ENCODE assay signal across 2 cellular contexts in the genomic region with DNA sequence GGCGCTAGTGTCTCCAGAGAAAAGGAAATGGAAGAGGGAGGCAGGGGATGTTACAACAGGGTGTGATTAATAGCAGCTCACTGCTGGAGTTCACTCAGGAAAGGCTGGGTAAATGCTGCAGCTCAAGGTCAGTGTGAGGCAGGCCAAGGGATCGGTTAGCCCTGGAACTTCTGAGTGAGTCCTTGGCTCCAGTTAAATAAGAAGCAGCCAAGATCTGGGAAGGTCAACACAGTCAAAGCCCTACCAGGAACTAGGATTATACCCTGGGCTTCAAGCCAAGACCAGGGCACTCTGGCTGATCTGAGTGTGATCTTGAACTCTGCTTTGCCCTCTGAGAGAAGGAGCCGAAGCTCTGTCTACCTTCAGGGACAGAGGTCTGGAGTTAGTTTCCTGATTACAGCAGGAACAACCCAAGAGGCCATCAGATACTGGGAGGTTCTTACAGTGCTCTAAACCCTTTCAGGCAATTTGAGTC.
TF ChIP-seq lines count a peak whose summit lies in the region.

No MANE protein-coding gene starts in this region.

TF ChIP-seq in Ishikawa, 13 proteins besides CTCF, POLR2A, EP300 and RAD21:
- TF ChIP-seq, protein P1, sequence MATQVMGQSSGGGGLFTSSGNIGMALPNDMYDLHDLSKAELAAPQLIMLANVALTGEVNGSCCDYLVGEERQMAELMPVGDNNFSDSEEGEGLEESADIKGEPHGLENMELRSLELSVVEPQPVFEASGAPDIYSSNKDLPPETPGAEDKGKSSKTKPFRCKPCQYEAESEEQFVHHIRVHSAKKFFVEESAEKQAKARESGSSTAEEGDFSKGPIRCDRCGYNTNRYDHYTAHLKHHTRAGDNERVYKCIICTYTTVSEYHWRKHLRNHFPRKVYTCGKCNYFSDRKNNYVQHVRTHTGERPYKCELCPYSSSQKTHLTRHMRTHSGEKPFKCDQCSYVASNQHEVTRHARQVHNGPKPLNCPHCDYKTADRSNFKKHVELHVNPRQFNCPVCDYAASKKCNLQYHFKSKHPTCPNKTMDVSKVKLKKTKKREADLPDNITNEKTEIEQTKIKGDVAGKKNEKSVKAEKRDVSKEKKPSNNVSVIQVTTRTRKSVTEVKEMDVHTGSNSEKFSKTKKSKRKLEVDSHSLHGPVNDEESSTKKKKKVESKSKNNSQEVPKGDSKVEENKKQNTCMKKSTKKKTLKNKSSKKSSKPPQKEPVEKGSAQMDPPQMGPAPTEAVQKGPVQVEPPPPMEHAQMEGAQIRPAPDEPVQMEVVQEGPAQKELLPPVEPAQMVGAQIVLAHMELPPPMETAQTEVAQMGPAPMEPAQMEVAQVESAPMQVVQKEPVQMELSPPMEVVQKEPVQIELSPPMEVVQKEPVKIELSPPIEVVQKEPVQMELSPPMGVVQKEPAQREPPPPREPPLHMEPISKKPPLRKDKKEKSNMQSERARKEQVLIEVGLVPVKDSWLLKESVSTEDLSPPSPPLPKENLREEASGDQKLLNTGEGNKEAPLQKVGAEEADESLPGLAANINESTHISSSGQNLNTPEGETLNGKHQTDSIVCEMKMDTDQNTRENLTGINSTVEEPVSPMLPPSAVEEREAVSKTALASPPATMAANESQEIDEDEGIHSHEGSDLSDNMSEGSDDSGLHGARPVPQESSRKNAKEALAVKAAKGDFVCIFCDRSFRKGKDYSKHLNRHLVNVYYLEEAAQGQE (IDR thresholded peaks at IDR 0.05; ENCODE audit: low read depth) = no peak
- TF ChIP-seq TEAD4 (IDR thresholded peaks at IDR 0.05) (peak; percentile 35), FOXM1 (IDR thresholded peaks at IDR 0.05; ENCODE audit: borderline replicate concordance, low read depth) (peak; percentile 51), TAF1 (IDR thresholded peaks at IDR 0.05; ENCODE audit: low read depth) (peak; percentile 35; the same call in 1 of the 2 replicates), TCF12 (IDR thresholded peaks at IDR 0.05; ENCODE audit: low read depth) (peak; percentile 67), CEBPB (IDR thresholded peaks at IDR 0.05) (0 out of 2 replicates have a peak, but pooled peaks have one; percentile 22), ZBTB7A (IDR thresholded peaks at IDR 0.05; ENCODE audit: low read depth) (no peak), NFIC (IDR thresholded peaks at IDR 0.05) (peak; percentile 92), YY1 (IDR thresholded peaks at IDR 0.05; ENCODE audit: low read depth) (peak; percentile 57; the same call in 1 of the 2 replicates)
- TF ChIP-seq, protein P2, sequence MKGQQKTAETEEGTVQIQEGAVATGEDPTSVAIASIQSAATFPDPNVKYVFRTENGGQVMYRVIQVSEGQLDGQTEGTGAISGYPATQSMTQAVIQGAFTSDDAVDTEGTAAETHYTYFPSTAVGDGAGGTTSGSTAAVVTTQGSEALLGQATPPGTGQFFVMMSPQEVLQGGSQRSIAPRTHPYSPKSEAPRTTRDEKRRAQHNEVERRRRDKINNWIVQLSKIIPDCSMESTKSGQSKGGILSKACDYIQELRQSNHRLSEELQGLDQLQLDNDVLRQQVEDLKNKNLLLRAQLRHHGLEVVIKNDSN (IDR thresholded peaks at IDR 0.05) = no peak
- TF ChIP-seq, protein P3, sequence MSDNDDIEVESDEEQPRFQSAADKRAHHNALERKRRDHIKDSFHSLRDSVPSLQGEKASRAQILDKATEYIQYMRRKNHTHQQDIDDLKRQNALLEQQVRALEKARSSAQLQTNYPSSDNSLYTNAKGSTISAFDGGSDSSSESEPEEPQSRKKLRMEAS (IDR thresholded peaks at IDR 0.05) = no peak
TF ChIP-seq in Ishikawa: peak in this region for 7.

TF ChIP-seq in K562, 482 proteins besides CTCF, POLR2A, EP300 and RAD21 (continued from another document and continues in another):
- TF ChIP-seq, protein P4, sequence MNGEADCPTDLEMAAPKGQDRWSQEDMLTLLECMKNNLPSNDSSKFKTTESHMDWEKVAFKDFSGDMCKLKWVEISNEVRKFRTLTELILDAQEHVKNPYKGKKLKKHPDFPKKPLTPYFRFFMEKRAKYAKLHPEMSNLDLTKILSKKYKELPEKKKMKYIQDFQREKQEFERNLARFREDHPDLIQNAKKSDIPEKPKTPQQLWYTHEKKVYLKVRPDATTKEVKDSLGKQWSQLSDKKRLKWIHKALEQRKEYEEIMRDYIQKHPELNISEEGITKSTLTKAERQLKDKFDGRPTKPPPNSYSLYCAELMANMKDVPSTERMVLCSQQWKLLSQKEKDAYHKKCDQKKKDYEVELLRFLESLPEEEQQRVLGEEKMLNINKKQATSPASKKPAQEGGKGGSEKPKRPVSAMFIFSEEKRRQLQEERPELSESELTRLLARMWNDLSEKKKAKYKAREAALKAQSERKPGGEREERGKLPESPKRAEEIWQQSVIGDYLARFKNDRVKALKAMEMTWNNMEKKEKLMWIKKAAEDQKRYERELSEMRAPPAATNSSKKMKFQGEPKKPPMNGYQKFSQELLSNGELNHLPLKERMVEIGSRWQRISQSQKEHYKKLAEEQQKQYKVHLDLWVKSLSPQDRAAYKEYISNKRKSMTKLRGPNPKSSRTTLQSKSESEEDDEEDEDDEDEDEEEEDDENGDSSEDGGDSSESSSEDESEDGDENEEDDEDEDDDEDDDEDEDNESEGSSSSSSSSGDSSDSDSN (IDR thresholded peaks at IDR 0.05; ENCODE audit: borderline replicate concordance in 1 of 2, low read depth in 2 of 2, low read length in 2 of 2) = no peak
- TF ChIP-seq ZNF785 (CRISPR knock-in tag; IDR thresholded peaks at IDR 0.05) = no peak
- TF ChIP-seq U2AF2 (optimal IDR thresholded peaks at IDR 0.05; ENCODE audit: low read depth, low read length) = no peak
- no peak for TF ChIP-seq CHD1 (IDR thresholded peaks at IDR 0.05; ENCODE audit: low read length)
- no peak for TF ChIP-seq ZKSCAN1 (IDR thresholded peaks at IDR 0.05; ENCODE audit: low read depth, low read length)
- no peak for TF ChIP-seq SAFB (IDR thresholded peaks at IDR 0.05; ENCODE audit: borderline replicate concordance, low read depth, low read length)
- TF ChIP-seq SMARCC2 (IDR thresholded peaks at IDR 0.05; ENCODE audit: low read depth) = no peak
- no peak for TF ChIP-seq ARID3A (IDR thresholded peaks at IDR 0.05; ENCODE audit: borderline replicate concordance, low read depth, low read length)
- peak; percentile 69 for TF ChIP-seq MEIS2 (IDR thresholded peaks at IDR 0.05; ENCODE audit: partially characterized antibody)
- no peak for TF ChIP-seq NR3C1 (CRISPR knock-in tag; IDR thresholded peaks at IDR 0.05)
- TF ChIP-seq KDM2B (CRISPR knock-in tag; IDR thresholded peaks at IDR 0.05) = no peak
- TF ChIP-seq HCFC1 (IDR thresholded peaks at IDR 0.05; ENCODE audit: low read depth, low read length) = no peak
- TF ChIP-seq YBX1 (IDR thresholded peaks at IDR 0.05) = no peak
- no peak for TF ChIP-seq NR2C1 (IDR thresholded peaks at IDR 0.05)
- 0 out of 2 replicates have a peak, but pooled peaks have one; percentile 22 for TF ChIP-seq NR2C1 (tag; IDR thresholded peaks at IDR 0.05)
- no peak for TF ChIP-seq NR2C2 (CRISPR knock-in tag; IDR thresholded peaks at IDR 0.05)
- peak; percentile 71 for TF ChIP-seq NR2C2 (tag; IDR thresholded peaks at IDR 0.05)
- peak; percentile 30; the same call in 1 of the 2 replicates for TF ChIP-seq ZNF24 (IDR thresholded peaks at IDR 0.05)
- TF ChIP-seq FOXA1 (IDR thresholded peaks at IDR 0.05; ENCODE audit: borderline replicate concordance) = no peak
- TF ChIP-seq GTF2E2 (tag; IDR thresholded peaks at IDR 0.05) = no peak
- TF ChIP-seq ZNF699 (CRISPR knock-in tag; IDR thresholded peaks at IDR 0.05; ENCODE audit: insufficient replicate concordance) = no peak
- no peak for TF ChIP-seq SIX5 (IDR thresholded peaks at IDR 0.05; ENCODE audit: borderline replicate concordance in 1 of 2, insufficient read depth in 1 of 2, low read depth in 1 of 2, low read length in 2 of 2)
- TF ChIP-seq YY1 (IDR thresholded peaks at IDR 0.05; ENCODE audit: borderline replicate concordance in 1 of 3, control insufficient read depth in 1 of 3, extremely low read depth in 1 of 3, insufficient read depth in 3 of 3, insufficient read length in 1 of 3, insufficient replicate concordance in 2 of 3, low read depth in 1 of 3, low read length in 2 of 3) = peak in 1 of 3 experiments; percentile 47
- no peak for TF ChIP-seq CBFA2T3 (IDR thresholded peaks at IDR 0.05)
- no peak for TF ChIP-seq ZBTB43 (CRISPR knock-in tag; IDR thresholded peaks at IDR 0.05)
- TF ChIP-seq ADNP (tag; IDR thresholded peaks at IDR 0.05) = no peak
- TF ChIP-seq ZNF408 (CRISPR knock-in tag; IDR thresholded peaks at IDR 0.05; ENCODE audit: low read depth) = no peak
- no peak for TF ChIP-seq PCBP2 (IDR thresholded peaks at IDR 0.05; ENCODE audit: low read depth, low read length, poor library complexity, severe bottlenecking)
- TF ChIP-seq NR1H2 (CRISPR knock-in tag; IDR thresholded peaks at IDR 0.05) = no peak
- TF ChIP-seq POLR2AphosphoS2 (IDR thresholded peaks at IDR 0.05; ENCODE audit: low read length) = no peak
- no peak for TF ChIP-seq MYC (IDR thresholded peaks at IDR 0.05; ENCODE audit: low read depth, low read length)
- TF ChIP-seq MYC (CRISPR knock-in tag; IDR thresholded peaks at IDR 0.05; ENCODE audit: borderline replicate concordance, low read depth) = no peak
- TF ChIP-seq NFYB (IDR thresholded peaks at IDR 0.05; ENCODE audit: extremely low read depth, insufficient read length) = no peak
- TF ChIP-seq, protein P5, sequence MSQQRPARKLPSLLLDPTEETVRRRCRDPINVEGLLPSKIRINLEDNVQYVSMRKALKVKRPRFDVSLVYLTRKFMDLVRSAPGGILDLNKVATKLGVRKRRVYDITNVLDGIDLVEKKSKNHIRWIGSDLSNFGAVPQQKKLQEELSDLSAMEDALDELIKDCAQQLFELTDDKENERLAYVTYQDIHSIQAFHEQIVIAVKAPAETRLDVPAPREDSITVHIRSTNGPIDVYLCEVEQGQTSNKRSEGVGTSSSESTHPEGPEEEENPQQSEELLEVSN (IDR thresholded peaks at IDR 0.05; ENCODE audit: borderline replicate concordance in 1 of 2, extremely low read depth in 1 of 2, insufficient read depth in 1 of 2, insufficient read length in 1 of 2, low read depth in 1 of 2, low read length in 1 of 2, poor library complexity in 1 of 2, severe bottlenecking in 1 of 2) = no peak
- no peak for TF ChIP-seq NFATC3 (IDR thresholded peaks at IDR 0.05)
- TF ChIP-seq, protein P6, sequence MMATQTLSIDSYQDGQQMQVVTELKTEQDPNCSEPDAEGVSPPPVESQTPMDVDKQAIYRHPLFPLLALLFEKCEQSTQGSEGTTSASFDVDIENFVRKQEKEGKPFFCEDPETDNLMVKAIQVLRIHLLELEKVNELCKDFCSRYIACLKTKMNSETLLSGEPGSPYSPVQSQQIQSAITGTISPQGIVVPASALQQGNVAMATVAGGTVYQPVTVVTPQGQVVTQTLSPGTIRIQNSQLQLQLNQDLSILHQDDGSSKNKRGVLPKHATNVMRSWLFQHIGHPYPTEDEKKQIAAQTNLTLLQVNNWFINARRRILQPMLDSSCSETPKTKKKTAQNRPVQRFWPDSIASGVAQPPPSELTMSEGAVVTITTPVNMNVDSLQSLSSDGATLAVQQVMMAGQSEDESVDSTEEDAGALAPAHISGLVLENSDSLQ (IDR thresholded peaks at IDR 0.05) = peak; percentile 31; the same call in 1 of the 2 replicates
- TF ChIP-seq, protein P7, sequence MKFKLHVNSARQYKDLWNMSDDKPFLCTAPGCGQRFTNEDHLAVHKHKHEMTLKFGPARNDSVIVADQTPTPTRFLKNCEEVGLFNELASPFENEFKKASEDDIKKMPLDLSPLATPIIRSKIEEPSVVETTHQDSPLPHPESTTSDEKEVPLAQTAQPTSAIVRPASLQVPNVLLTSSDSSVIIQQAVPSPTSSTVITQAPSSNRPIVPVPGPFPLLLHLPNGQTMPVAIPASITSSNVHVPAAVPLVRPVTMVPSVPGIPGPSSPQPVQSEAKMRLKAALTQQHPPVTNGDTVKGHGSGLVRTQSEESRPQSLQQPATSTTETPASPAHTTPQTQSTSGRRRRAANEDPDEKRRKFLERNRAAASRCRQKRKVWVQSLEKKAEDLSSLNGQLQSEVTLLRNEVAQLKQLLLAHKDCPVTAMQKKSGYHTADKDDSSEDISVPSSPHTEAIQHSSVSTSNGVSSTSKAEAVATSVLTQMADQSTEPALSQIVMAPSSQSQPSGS (CRISPR knock-in tag; IDR thresholded peaks at IDR 0.05) = no peak
- TF ChIP-seq PURB (CRISPR knock-in tag; IDR thresholded peaks at IDR 0.05; ENCODE audit: low read depth) = no peak
- no peak for TF ChIP-seq MTA2 (IDR thresholded peaks at IDR 0.05; ENCODE audit: low read depth)
- TF ChIP-seq ZNF766 (CRISPR knock-in tag; conservative IDR thresholded peaks at IDR 0.05) = peak; percentile 51; the same call in 1 of the 2 replicates
- TF ChIP-seq, protein P8, sequence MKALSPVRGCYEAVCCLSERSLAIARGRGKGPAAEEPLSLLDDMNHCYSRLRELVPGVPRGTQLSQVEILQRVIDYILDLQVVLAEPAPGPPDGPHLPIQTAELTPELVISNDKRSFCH (CRISPR knock-in tag; IDR thresholded peaks at IDR 0.05) = no peak
- TF ChIP-seq, protein P8 (tag; IDR thresholded peaks at IDR 0.05) = no peak
- no peak for TF ChIP-seq RBFOX2 (IDR thresholded peaks at IDR 0.05; ENCODE audit: low read depth, low read length)
